Comparison of ENCODE assay signal across 11 cellular contexts in the genomic region with DNA sequence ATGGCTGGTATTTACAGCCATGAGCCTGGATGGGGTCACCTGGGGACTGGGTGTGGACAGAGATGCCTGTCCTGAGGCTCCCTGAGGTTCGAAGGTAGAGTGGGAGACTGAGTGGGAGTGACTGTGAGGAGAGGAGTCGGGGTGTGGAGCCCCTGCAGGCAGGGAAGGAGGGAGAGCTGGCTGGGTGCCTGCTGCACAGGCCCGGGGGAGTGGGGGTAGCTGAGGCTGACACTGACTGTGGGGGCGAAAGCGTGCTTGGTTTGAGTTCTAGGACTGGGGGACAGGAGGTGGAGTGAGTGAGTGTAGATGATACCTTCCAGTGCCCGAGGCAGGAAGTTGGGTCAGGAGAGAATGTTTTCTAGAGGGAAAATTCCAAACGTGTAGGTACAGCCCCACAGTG. TPM values are rescaled to one million over a fixed set of nuclear protein-coding genes. Genes with fewer than 3 reads are reported as not detected.
DNase-seq lines count a peak whose midpoint lies in the region; ATAC-seq, FAIRE-seq and TF ChIP-seq lines count a peak whose summit lies in the region.
"Had no signal": no experiment of that assay in that cellular context is flagged by ENCODE, and none has a peak within 500 bp of the region (broad histone marks: within the 10 kb centered on the region; RNA-seq: fewer than 3 reads in every experiment).

No MANE protein-coding gene starts in this region.

- H4K20me1 ChIP-seq in GM23338 (replicated peaks; ENCODE audit: insufficient read depth) (peaks cover 9% of the 10 kb centered on the region; the same call in 1 of the 2 replicates), astrocyte (ENCODE audit: insufficient read depth, low read length) (peaks cover 78% of the 10 kb centered on the region)

- DNase-seq in GM23338 (ENCODE audit: low spot score) (no peak), astrocyte (ENCODE audit: low read depth) (no peak), kidney (no peak), NCI-H1436 treated with DMSO at 0.1 percent for 48 hours (lab: John Stamatoyannopoulos, UW) (no peak), tibial artery (no peak), NCI-H526 (lab: John Stamatoyannopoulos, UW) (no peak)

- H3K36me3 Mint-ChIP-seq in GM23338 (ENCODE audit: low read depth) (peaks cover 16% of the 10 kb centered on the region), astrocyte (ENCODE audit: low read depth, unreplicated experiment) (no peaks in the 10 kb centered on the region)

- peaks cover 63% of the 10 kb centered on the region for H3K79me2 ChIP-seq in GM23338 (replicated peaks; ENCODE audit: insufficient read depth)
- peaks cover 73% of the 10 kb centered on the region for H3K79me2 ChIP-seq in astrocyte (ENCODE audit: insufficient read depth, low read length)

- H3K9me3 Mint-ChIP-seq in GM23338 (no peaks in the 10 kb centered on the region), astrocyte (ENCODE audit: unreplicated experiment) (peaks cover 3% of the 10 kb centered on the region)
- H3K9me3 Mint-ChIP-seq: activated B cell treated with CpG ODN at 0.5 μM for 24 hours had no signal

- peaks cover 6% of the 10 kb centered on the region for H3K27me3 Mint-ChIP-seq in GM23338 (ENCODE audit: insufficient read depth, low read depth, poor library complexity)
- H3K27me3 Mint-ChIP-seq in astrocyte (ENCODE audit: low read depth, unreplicated experiment): no peaks in the 10 kb centered on the region
- H3K27me3 Mint-ChIP-seq: activated B cell treated with CpG ODN at 0.5 μM for 24 hours had no signal

- H3K9me3 ChIP-seq in astrocyte (ENCODE audit: insufficient read depth, low read depth, low read length): no peaks in the 10 kb centered on the region
- H3K9me3 ChIP-seq in kidney (ENCODE audit: control insufficient read depth in 1 of 2, low read length in 2 of 2): no peaks in the 10 kb centered on the region
- H3K9me3 ChIP-seq in tibial artery: no peaks in the 10 kb centered on the region
- H3K9me3 ChIP-seq: sigmoid colon, vagina had no signal

- H3K27ac Mint-ChIP-seq in GM23338 (peak overlapping the region; percentile 46; the same call in 1 of the 2 replicates), astrocyte (ENCODE audit: unreplicated experiment) (peak overlapping the region; percentile 44)

- no peak for TF ChIP-seq CTCF in 22Rv1 (IDR thresholded peaks at IDR 0.05)
- TF ChIP-seq CTCF in GM23338 (conservative IDR thresholded peaks at IDR 0.05; ENCODE audit: low read depth in 2 of 2): no peak
- TF ChIP-seq CTCF in astrocyte (IDR thresholded peaks at IDR 0.05; ENCODE audit: insufficient read depth, low read depth, low read length): no peak
- no peak for TF ChIP-seq CTCF in kidney (IDR thresholded peaks at IDR 0.05; ENCODE audit: borderline replicate concordance, extremely low read depth, insufficient read depth)
- no peak for TF ChIP-seq CTCF in tibial artery (IDR thresholded peaks at IDR 0.05)

- no peak overlapping the region for H2AFZ ChIP-seq in GM23338
- H2AFZ ChIP-seq in astrocyte (ENCODE audit: low read depth, low read length): no peak overlapping the region

- H3K4me3 ChIP-seq in GM23338 (no peak overlapping the region), astrocyte (ENCODE audit: insufficient read depth, low read depth, low read length) (no peak overlapping the region), kidney (ENCODE audit: low read length in 2 of 2) (no peak overlapping the region), tibial artery (no peak overlapping the region)
- H3K4me3 ChIP-seq: sigmoid colon, vagina had no signal

- H3K27ac ChIP-seq in 22Rv1 (peak overlapping the region; percentile 91), GM23338 (ENCODE audit: low read depth) (no peak overlapping the region), astrocyte (ENCODE audit: low read depth, low read length) (no peak overlapping the region), kidney (ENCODE audit: low read depth in 2 of 2, low read length in 2 of 2) (peak overlapping the region; percentile 16 to 37), tibial artery (no peak overlapping the region)
- H3K27ac ChIP-seq: vagina had no signal

- no peak for FAIRE-seq in astrocyte (lab: Jason Lieb, UNC)
- FAIRE-seq in kidney (lab: Jason Lieb, UNC): no peak

- no peaks in the 10 kb centered on the region for H3K36me3 ChIP-seq in GM23338 (ENCODE audit: insufficient read depth)
- peaks cover under 1% of the 10 kb centered on the region for H3K36me3 ChIP-seq in astrocyte (ENCODE audit: insufficient read depth, low read length)
- peaks cover 4 to 5% of the 10 kb centered on the region in 2 donors for H3K36me3 ChIP-seq in kidney (ENCODE audit: control insufficient read depth in 1 of 2, insufficient read depth in 2 of 2, low read length in 2 of 2)
- peaks cover 13 to 32% (median 28%) of the 10 kb centered on the region in 3 donors for H3K36me3 ChIP-seq in tibial artery

- H3K27me3 ChIP-seq in GM23338 (ENCODE audit: insufficient read depth): no peaks in the 10 kb centered on the region
- no peaks in the 10 kb centered on the region for H3K27me3 ChIP-seq in astrocyte (ENCODE audit: insufficient read depth, low read length)
- no peaks in the 10 kb centered on the region for H3K27me3 ChIP-seq in tibial artery
- H3K27me3 ChIP-seq: sigmoid colon, vagina had no signal

- peak overlapping the region; percentile 28 for H3K9ac ChIP-seq in astrocyte (ENCODE audit: low read length)
- H3K9ac ChIP-seq in kidney (ENCODE audit: low read length in 2 of 2): peak overlapping the region in 1 of 2 donors; percentile 48

- H3K4me1 Mint-ChIP-seq in GM23338 (peaks cover 10% of the 10 kb centered on the region), astrocyte (ENCODE audit: low read depth, unreplicated experiment) (peaks cover 17% of the 10 kb centered on the region)

- H3K4me3 Mint-ChIP-seq in GM23338 (no peak overlapping the region), astrocyte (ENCODE audit: unreplicated experiment) (no peak overlapping the region)
- H3K4me3 Mint-ChIP-seq: activated B cell treated with CpG ODN at 0.5 μM for 24 hours had no signal

- ATAC-seq in GM23338 (no peak), GM18505 (IDR thresholded peaks at IDR 0.05; ENCODE audit: unreplicated experiment) (no peak)

- intact Hi-C loops in kidney (cut with DNase I): no loop called here
- intact Hi-C loops in tibial artery (cut with DNase I; ENCODE audit: low total_unique reads): loop anchor here (1.0 kb wide), 1 partner anchor 43 kb away; no protein-coding TSS in a partner anchor

- H3K4me1 ChIP-seq in GM23338 (ENCODE audit: insufficient read depth): peaks cover 4% of the 10 kb centered on the region; the same call in 1 of the 2 replicates
- peaks cover 9% of the 10 kb centered on the region for H3K4me1 ChIP-seq in astrocyte (ENCODE audit: insufficient read depth, low read length)
- H3K4me1 ChIP-seq in kidney (ENCODE audit: control insufficient read depth in 1 of 2, insufficient read depth in 1 of 2, low read depth in 1 of 2, low read length in 2 of 2): peaks cover 16 to 39% of the 10 kb centered on the region in 2 donors
- peaks cover 4 to 61% (median 50%) of the 10 kb centered on the region in 4 donors for H3K4me1 ChIP-seq in tibial artery

- H3K4me2 ChIP-seq in GM23338: no peak overlapping the region
- H3K4me2 ChIP-seq in astrocyte (ENCODE audit: low read length): no peak overlapping the region

- no peak for TF ChIP-seq POLR2A in GM18505 (IDR thresholded peaks at IDR 0.05; ENCODE audit: borderline replicate concordance, extremely low read depth, insufficient read depth, insufficient read length)

- no peaks in the 10 kb centered on the region for H3K9me2 ChIP-seq in GM23338 (ENCODE audit: insufficient read depth)

- H3F3A ChIP-seq in GM23338 (replicated peaks; ENCODE audit: low read depth): 0 out of 2 replicates have a peak, but pooled peaks cover 3% of the 10 kb centered on the region

RNA-seq across cellular contexts. Expression of a gene that starts 7.1 kb away (rescaled TPM):
- 70.0 and 79.6 TPM in 2 replicates for total RNA-seq in GM23338 (2014; rRNA removed; shearing (Covaris generic))
- polyA plus RNA-seq in GM23338 (2016; fragmentation: Nextera tagmentation; extraction: Ambion mirVana) (64.8 and 66.0 TPM in 2 replicates), kidney (ENCODE audit: insufficient read depth, low read depth, low replicate concordance) (148 TPM)
- total RNA-seq in astrocyte (85.2 and 89.1 TPM in 2 replicates), kidney (146 TPM)

RNA-seq across cellular contexts. Expression of a gene that starts 15.8 kb away (rescaled TPM):
- total RNA-seq in GM23338 (2014; rRNA removed; shearing (Covaris generic)): 50.1 and 58.7 TPM in 2 replicates
- polyA plus RNA-seq in GM23338 (2016; fragmentation: Nextera tagmentation; extraction: Ambion mirVana) (18.9 and 20.7 TPM in 2 replicates), kidney (ENCODE audit: insufficient read depth, low read depth, low replicate concordance) (46.5 TPM)
- total RNA-seq in astrocyte (29.0 and 30.9 TPM in 2 replicates), kidney (48.4 TPM)

RNA-seq across cellular contexts. Expression of a gene that starts 33.3 kb away (rescaled TPM):
- total RNA-seq in GM23338 (2014; rRNA removed; shearing (Covaris generic)): 1.4 and 2.2 TPM in 2 replicates
- polyA plus RNA-seq in GM23338 (2016; fragmentation: Nextera tagmentation; extraction: Ambion mirVana) (1.9 and 2.1 TPM in 2 replicates), kidney (ENCODE audit: insufficient read depth, low read depth, low replicate concordance) (40.3 TPM)
- total RNA-seq in astrocyte (110 and 115 TPM in 2 replicates), kidney (7.2 TPM)
- total RNA-seq: activated B cell treated with CpG ODN at 0.5 μM for 24 hours had no signal

RNA-seq across cellular contexts. Expression of a gene that starts 47.5 kb away (rescaled TPM):
- 359 and 389 TPM in 2 replicates for total RNA-seq in GM23338 (2014; rRNA removed; shearing (Covaris generic))
- 276 and 291 TPM in 2 replicates for polyA plus RNA-seq in GM23338 (2016; fragmentation: Nextera tagmentation; extraction: Ambion mirVana)
- 137 and 172 TPM in 2 replicates for total RNA-seq in astrocyte
- total RNA-seq in kidney: 164 TPM
- 103 TPM for polyA plus RNA-seq in kidney (ENCODE audit: insufficient read depth, low read depth, low replicate concordance)

RNA-seq across cellular contexts. Expression of a gene that starts 54.2 kb away (rescaled TPM):
- total RNA-seq in GM23338 (2014; rRNA removed; shearing (Covaris generic)): 8.7 and 9.3 TPM in 2 replicates
- 2.0 and 2.2 TPM in 2 replicates for polyA plus RNA-seq in GM23338 (2016; fragmentation: Nextera tagmentation; extraction: Ambion mirVana)
- 0.94 and 2.9 TPM in 2 replicates for total RNA-seq in astrocyte
- total RNA-seq in kidney: 26.6 TPM
- 15.0 TPM for polyA plus RNA-seq in kidney (ENCODE audit: insufficient read depth, low read depth, low replicate concordance)

Comparison
In these comparisons a context has a peak if more than half of its experiments do, and no peak if none do; other contexts are left out.
1. H3K27ac ChIP-seq: peak in 22Rv1 (single experiment) and kidney (2 of 2); none in GM23338 (single experiment), astrocyte (single experiment) and tibial artery (0 of 2).
2. RNA of a gene that starts 33.3 kb away (total RNA-seq): 110 to 115 TPM in astrocyte; 7.2 TPM in kidney (single experiment) and 1.4 to 2.2 TPM in GM23338; every median in the first group is over 10 times any median in the second.